Comparison of ENCODE assay signal across 22 cellular contexts in genomic region chr1:16063226-16063829, GRCh38. TPM values are rescaled to one million over a fixed set of nuclear protein-coding genes. Genes with fewer than 3 reads are reported as not detected.
DNase-seq lines count a peak whose midpoint lies in the region; ATAC-seq lines count a peak whose summit lies in the region.
"Had no signal": no experiment of that assay in that cellular context is flagged by ENCODE, and none has a peak within 500 bp of the region (broad histone marks: within the 10 kb centered on the region; RNA-seq: fewer than 3 reads in every experiment).

No MANE protein-coding gene starts in this region.

- no peaks in the 10 kb centered on the region for H3K36me3 ChIP-seq in BLaER1

- intact Hi-C loops in posterior vena cava (cut with DNase I), result no loop called here

- DNase-seq in DMS 273 (lab: John Stamatoyannopoulos, UW; ENCODE audit: unreplicated experiment) (peak; percentile 36), DMS 273 treated with DMSO at 0.1 percent for 48 hours (lab: John Stamatoyannopoulos, UW) (no peak), cerebellar cortex (ENCODE audit: low spot score) (peak; percentile 63), posterior vena cava (ENCODE audit: low spot score) (peak; percentile 72)
- no peak for DNase-seq in activated effector memory CD4-positive, alpha-beta T cell treated with Interleukin-2 at 50 U/mL for 16 hours
- DNase-seq: AML-193, GF-D8, KBM-7, NCI-H1105 treated with DMSO at 0.1 percent for 48 hours, NCI-H1694, NCI-H510A, NCI-H774, PC-3, RPMI8226, SHP77 treated with DMSO at 0.1 percent for 48 hours, SK-N-SH had no signal

- peaks cover 55% of the 10 kb centered on the region for H3K4me1 ChIP-seq in BLaER1

- H3K4me2 ChIP-seq in BLaER1, result peak overlapping the region; percentile 80
- H3K4me2 ChIP-seq: SK-N-SH had no signal

- ATAC-seq in HG03460 (IDR thresholded peaks at IDR 0.05; ENCODE audit: unreplicated experiment) (no peak), HG02763 (IDR thresholded peaks at IDR 0.05; ENCODE audit: unreplicated experiment) (no peak)
- ATAC-seq: HCT116, PC-3 had no signal

- no peaks in the 10 kb centered on the region for H3K9me3 ChIP-seq in BLaER1
- H3K9me3 ChIP-seq: SK-N-SH had no signal

- H4K20me1 ChIP-seq in BLaER1, result no peaks in the 10 kb centered on the region

- peak overlapping the region; percentile 33; the same call in 1 of the 2 replicates for H3K9ac ChIP-seq in BLaER1
- H3K9ac ChIP-seq: SK-N-SH had no signal

- no peaks in the 10 kb centered on the region for H3K27me3 ChIP-seq in BLaER1

- H3K4me3 ChIP-seq in BLaER1, result no peak overlapping the region

- H3K27ac ChIP-seq in BLaER1, result peak overlapping the region; percentile 14; the same call in 1 of the 2 replicates
- H3K27ac ChIP-seq: 22Rv1 had no signal

RNA-seq across cellular contexts. Expression of gene FAM131C, which starts 10.1 kb away (rescaled TPM):
- 1 to 10 TPM in 1 of 2 donors, under 1 TPM in 1; 0.88 to 1.2 TPM for total RNA-seq in posterior vena cava

RNA-seq across cellular contexts. Expression of gene CLCNKB, which starts 19.7 kb away (rescaled TPM):
- total RNA-seq in posterior vena cava, result under 1 TPM; 0.62 to 0.88 TPM
- total RNA-seq: PC-3 had no signal

RNA-seq across cellular contexts. Expression of gene CLCNKA, which starts 41.5 kb away (rescaled TPM):
- under 1 TPM; 0.51 to 0.90 TPM for total RNA-seq in posterior vena cava
- total RNA-seq: Daoy, PC-3 had no signal

RNA-seq across cellular contexts. Expression of gene HSPB7, which starts 45.5 kb away (rescaled TPM):
- total RNA-seq in posterior vena cava, result 100 to 1,000 TPM; 272 to 588 TPM
- total RNA-seq: PC-3 had no signal

RNA-seq across cellular contexts. Expression of gene SRARP, which starts 59.3 kb away (rescaled TPM):
- not detected for total RNA-seq in posterior vena cava
- total RNA-seq: Daoy, PC-3 had no signal

Comparison
In these comparisons a context has a peak if more than half of its experiments do, and no peak if none do; other contexts are left out.
1. DNase-seq: peak in DMS 273 (single experiment), cerebellar cortex (single experiment) and posterior vena cava (single experiment); none in DMS 273 treated with DMSO at 0.1 percent for 48 hours (single experiment) and activated effector memory CD4-positive, alpha-beta T cell treated with Interleukin-2 at 50 U/mL for 16 hours (single experiment).